In genomic region chr13:23514076-23514475, GRCh38 we compare ENCODE assay signal across 19 cellular contexts. TPM values are rescaled to one million over a fixed set of nuclear protein-coding genes. Genes with fewer than 3 reads are reported as not detected.
"Had no signal": no experiment of that assay in that cellular context is flagged by ENCODE, and none has a peak within 500 bp of the region (broad histone marks: within the 10 kb centered on the region; RNA-seq: fewer than 3 reads in every experiment).

No MANE protein-coding gene starts in this region.

- H3K4me3 Mint-ChIP-seq: immature natural killer cell; naive thymus-derived CD8-positive, alpha-beta T cell; type B pancreatic cell had no signal

- H3K4me1 Mint-ChIP-seq: immature natural killer cell; naive thymus-derived CD8-positive, alpha-beta T cell had no signal

- ATAC-seq: esophagus mucosa; foreskin keratinocyte; left lung; naive thymus-derived CD8-positive, alpha-beta T cell; pancreas had no signal

- H3K9me3 Mint-ChIP-seq: immature natural killer cell; naive thymus-derived CD8-positive, alpha-beta T cell had no signal

- H3K27ac ChIP-seq: breast epithelium, foreskin keratinocyte, left lung, pancreas, psoas muscle, sigmoid colon had no signal

- H3K36me3 ChIP-seq: breast epithelium, left lung, pancreas, sigmoid colon had no signal

- H3K9me3 ChIP-seq: breast epithelium, left lung, pancreas, psoas muscle, sigmoid colon had no signal

- H3K27me3 Mint-ChIP-seq: type B pancreatic cell had no signal

- DNase-seq: effector memory CD4-positive, alpha-beta T cell; foreskin keratinocyte; immature natural killer cell; left lung; naive thymus-derived CD8-positive, alpha-beta T cell; occipital lobe; pancreas; psoas muscle; retina; sigmoid colon; stimulated activated CD4-positive, alpha-beta T cell treated with anti-CD3 and anti-CD28 coated beads, Interleukin-12 subunit alpha, Interleukin-12 subunit beta, amount 100 ng/mL, for 4 hours; stimulated activated CD4-positive, alpha-beta T cell treated with anti-CD3 and anti-CD28 coated beads, Interleukin-2, amount 100 ng/mL, for 48 hours; stimulated activated naive CD4-positive, alpha-beta T cell treated with Interleukin-2 at 50 U/mL for 16 hours had no signal

- H3K4me1 ChIP-seq: breast epithelium, pancreas, sigmoid colon had no signal

- H3K27ac Mint-ChIP-seq: immature natural killer cell; naive thymus-derived CD8-positive, alpha-beta T cell had no signal

- H3K27me3 ChIP-seq: breast epithelium, left lung, pancreas, sigmoid colon had no signal

- FAIRE-seq: pancreas, urothelium cell line had no signal

- H3K4me3 ChIP-seq: breast epithelium, left lung, lung, pancreas, psoas muscle, sigmoid colon, skin epidermis had no signal

- H3K36me3 Mint-ChIP-seq: immature natural killer cell; naive thymus-derived CD8-positive, alpha-beta T cell; type B pancreatic cell had no signal

RNA-seq across cellular contexts. Expression of gene TNFRSF19, which starts 56.1 kb away (rescaled TPM):
- polyA plus RNA-seq: naive thymus-derived CD8-positive, alpha-beta T cell had no signal
